ENCODE assay signal across 22 cellular contexts in genomic region chr2:26148501-26148900, GRCh38. TPM values are rescaled to one million over a fixed set of nuclear protein-coding genes. Genes with fewer than 3 reads are reported as not detected.
DNase-seq lines count a peak whose midpoint lies in the region; ATAC-seq and TF ChIP-seq lines count a peak whose summit lies in the region.
"Had no signal": no experiment of that assay in that cellular context is flagged by ENCODE, and none has a peak within 500 bp of the region (broad histone marks: within the 10 kb centered on the region; RNA-seq: fewer than 3 reads in every experiment).

No MANE protein-coding gene starts in this region.

- in situ Hi-C loops in astrocyte of the cerebellum (cut with HindIII; ENCODE audit: low sequenced_read_pairs) = no loop called here

- H3K4me3 ChIP-seq in A673 (ENCODE audit: low read depth, low read length, poor library complexity, severe bottlenecking) (no peak overlapping the region), astrocyte of the cerebellum (ENCODE audit: low read depth, low read length) (no peak overlapping the region)
- H3K4me3 ChIP-seq: BLaER1, left lung, SK-N-MC had no signal

- H3K4me1 ChIP-seq in A673 (ENCODE audit: insufficient read depth, low read length, poor library complexity, severe bottlenecking) = peaks cover 7% of the 10 kb centered on the region

- intact Hi-C loops in A673 (cut with micrococcal nuclease; ENCODE audit: unreplicated experiment) = loop anchor here (10.0 kb wide), 1 partner anchor 544 kb away; no protein-coding TSS in a partner anchor

- POLR2A ChIA-PET in A673 (lab: Charles Lee; ENCODE audit: low non-redundant PET) = no interaction called here

- no peaks in the 10 kb centered on the region for H3K9me3 ChIP-seq in A673 (ENCODE audit: low read depth, low read length, poor library complexity, severe bottlenecking)
- H3K9me3 ChIP-seq: BLaER1, left lung had no signal

- peak; percentile 25 for DNase-seq in A673 (ENCODE audit: low spot score)
- DNase-seq in LHCN-M2 (ENCODE audit: low read depth) = peak; percentile 13
- DNase-seq in astrocyte of the cerebellum (ENCODE audit: low read depth) = peak; percentile 13
- peak; percentile 44 for DNase-seq in iPS-NIHi11 (ENCODE audit: low spot score)
- no peak for DNase-seq in SHP77 (lab: John Stamatoyannopoulos, UW)
- no peak for DNase-seq in stimulated activated CD4-positive, alpha-beta T cell treated with anti-CD3 and anti-CD28 coated beads, Interleukin-4, amount 100 ng/mL, for 1 hour
- DNase-seq in T-helper 2 cell = no peak
- DNase-seq: activated CD4-positive, alpha-beta T cell treated with anti-CD3 and anti-CD28 coated beads for 1 hour; activated naive CD4-positive, alpha-beta T cell treated with anti-CD3 and anti-CD28 coated beads, Interleukin-2, amount 10 ng/mL, durations not matched to agents 7 days and 5 days; activated T-cell treated with anti-CD3 and anti-CD28 coated beads, Interleukin-2, amount 50 U/mL, for 48 hours; aorta; Calu3; effector memory CD8-positive, alpha-beta T cell; left lung; NCI-H1105; NCI-H2081 treated with DMSO at 0.1 percent for 48 hours; stimulated activated CD4-positive, alpha-beta T cell treated with anti-CD3 and anti-CD28 coated beads, Interleukin-4, amount 100 ng/mL, for 4 hours; T-helper 9 cell had no signal

- BruUV-seq in A673 (replicated peaks; lab: Mats Ljungman, UMichigan) = no TSS peak

- H3K27me3 ChIP-seq in A673 (replicated peaks; ENCODE audit: insufficient read depth, low read depth, low read length, poor library complexity) = no peaks in the 10 kb centered on the region
- H3K27me3 ChIP-seq: BLaER1 had no signal

- TF ChIP-seq CTCF in A673 (conservative IDR thresholded peaks at IDR 0.05; ENCODE audit: low read depth, low read length) = no peak
- no peak for TF ChIP-seq CTCF in astrocyte of the cerebellum (IDR thresholded peaks at IDR 0.05; ENCODE audit: low read depth, low read length, missing control alignments)

- ATAC-seq in GM19351 (IDR thresholded peaks at IDR 0.05; ENCODE audit: unreplicated experiment) = no peak
- ATAC-seq: effector memory CD8-positive, alpha-beta T cell; left lung had no signal

- CTCF ChIA-PET in A673 (lab: Charles Lee) = interaction anchor here (0.6 kb wide), 1 partner anchor 98 kb away, joined by 6 read pairs; no protein-coding TSS in a partner anchor

- no peak overlapping the region for H3K27ac ChIP-seq in A673 (ENCODE audit: low read depth, low read length, poor library complexity, severe bottlenecking)
- H3K27ac ChIP-seq: BLaER1, KMS-11, left lung, SK-N-MC had no signal

- no peaks in the 10 kb centered on the region for H3K36me3 ChIP-seq in A673 (ENCODE audit: insufficient read depth, low read length, poor library complexity, severe bottlenecking)
- H3K36me3 ChIP-seq: BLaER1, left lung had no signal

RNA-seq across cellular contexts. Expression of gene GAREM2, which starts 24.4 kb away (rescaled TPM):
- total RNA-seq in A673 (2021) (2.8 and 5.0 TPM in 2 replicates), LHCN-M2 (2014; rRNA removed) (1.2 and 1.3 TPM in 2 replicates)
- 3.6 TPM for polyA plus RNA-seq in LHCN-M2 (2012)

Comparison
In these comparisons a context has a peak if more than half of its experiments do, and no peak if none do; other contexts are left out.
1. DNase-seq: peak in A673 (single experiment), LHCN-M2 (single experiment), astrocyte of the cerebellum (single experiment) and iPS-NIHi11 (single experiment); none in SHP77 (0 of 2), stimulated activated CD4-positive, alpha-beta T cell treated with anti-CD3 and anti-CD28 coated beads, Interleukin-4, amount 100 ng/mL, for 1 hour (single experiment) and T-helper 2 cell (0 of 5).